ENCODE assay signal across 34 cellular contexts in genomic region chr2:55668956-55669355, GRCh38.
"Had no signal": no experiment of that assay in that cellular context is flagged by ENCODE, and none has a peak within 500 bp of the region (broad histone marks: within the 10 kb centered on the region; RNA-seq: fewer than 3 reads in every experiment).

No MANE protein-coding gene starts in this region.

- DNase-seq: Karpas-422, Kasumi-1, MG63, MM.1S, MV-4-11, NCI-H1048, NCI-H1092, NCI-H1092 treated with DMSO at 0.1 percent for 48 hours, NCI-H1105, NCI-H1105 treated with DMSO at 0.1 percent for 48 hours, NCI-H1417, NCI-H1417 treated with DMSO at 0.1 percent for 48 hours, NCI-H1436, NCI-H1436 treated with DMSO at 0.1 percent for 48 hours, NCI-H146, NCI-H1694, NCI-H1694 treated with DMSO at 0.1 percent for 48 hours, NCI-H187, NCI-H187 treated with DMSO at 0.1 percent for 48 hours, NCI-H1930, NCI-H2029, NCI-H2029 treated with DMSO at 0.1 percent for 48 hours, NCI-H2081, NCI-H2081 treated with DMSO at 0.1 percent for 48 hours, NCI-H2107, NCI-H2171, NCI-H2171 treated with DMSO at 0.1 percent for 48 hours, NCI-H2227 treated with DMSO at 0.1 percent for 48 hours, NCI-H226, NCI-H345, NCI-H446, NCI-H446 treated with DMSO at 0.1 percent for 48 hours, NCI-H510A, NCI-H510A treated with DMSO at 0.1 percent for 48 hours had no signal

- H3K4me3 ChIP-seq: MG63 had no signal

- H3K9me3 ChIP-seq: MG63 had no signal

- H3K27me3 ChIP-seq: MG63 had no signal
